In the genomic region with DNA sequence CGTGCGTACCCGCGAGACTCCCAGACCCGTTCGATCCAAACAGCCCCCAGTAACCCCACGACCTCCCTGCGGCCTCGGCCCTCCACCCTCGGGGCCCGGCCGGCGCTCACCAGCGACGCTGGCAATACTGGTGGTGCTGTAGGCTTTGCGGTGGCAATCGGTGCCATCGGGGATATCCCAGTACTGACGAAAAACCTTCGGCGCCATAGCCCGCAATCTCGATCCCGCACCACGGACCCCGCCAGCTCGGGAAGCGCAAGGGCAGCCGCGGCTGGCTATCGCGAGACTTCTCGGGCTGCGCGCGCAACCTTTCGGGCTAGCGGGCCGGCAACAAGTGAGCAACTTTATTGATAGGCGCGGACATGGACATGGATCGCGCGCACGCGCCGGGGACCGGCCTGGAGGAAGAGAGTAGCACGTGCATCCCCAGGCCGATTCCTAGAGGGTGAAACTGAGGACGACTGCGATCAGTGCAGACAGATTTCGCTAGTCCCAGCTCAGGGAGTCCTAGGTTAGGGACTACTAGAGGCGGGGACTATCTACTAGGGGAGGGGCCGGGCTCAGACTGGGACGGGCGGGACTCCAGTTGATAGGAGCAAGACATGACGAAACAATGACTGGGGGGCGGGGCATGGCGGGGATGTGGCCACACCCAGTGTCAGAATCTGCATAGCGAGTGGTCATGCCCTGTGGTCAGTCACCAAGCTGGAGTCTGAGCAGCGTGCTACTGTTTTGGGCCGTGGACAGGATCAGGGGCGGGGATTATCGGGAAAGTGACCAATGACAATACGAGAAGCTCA, we compare ENCODE assay signal across 1 cellular context.
TF ChIP-seq lines count a peak whose summit lies in the region.

Gene NDUFA11 (minus strand): TSS at position 289 of the 800 bp plus-strand sequence. CDS start 82 bp downstream, at position 207.

TF ChIP-seq in K562, 482 proteins besides CTCF, POLR2A, EP300 and RAD21 (continued from another document and continues in another):
- TF ChIP-seq STAT6 (CRISPR knock-in tag; IDR thresholded peaks at IDR 0.05) = no peak; the same call in 1 of the 2 replicates
- peak; percentile 67 for TF ChIP-seq KLF1 (tag; IDR thresholded peaks at IDR 0.05)
- TF ChIP-seq ZNF121 (CRISPR knock-in tag; conservative IDR thresholded peaks at IDR 0.05) = no peak
- peak; percentile 75 to 76; a peak in 3 of 4 replicates for TF ChIP-seq MAZ (CRISPR knock-in tag; conservative IDR thresholded peaks at IDR 0.05 in 1 of 2, IDR thresholded peaks at IDR 0.05 in 1 of 2)
- no peak for TF ChIP-seq HMG20A (CRISPR knock-in tag; conservative IDR thresholded peaks at IDR 0.05)
- no peak for TF ChIP-seq CBFA2T2 (conservative IDR thresholded peaks at IDR 0.05)
- TF ChIP-seq SRSF9 (IDR thresholded peaks at IDR 0.05; ENCODE audit: borderline replicate concordance, low read depth, low read length) = no peak
- TF ChIP-seq POLR2B (IDR thresholded peaks at IDR 0.05; ENCODE audit: low read depth, partially characterized antibody) = peak; percentile 83
- TF ChIP-seq MCM5 (IDR thresholded peaks at IDR 0.05; ENCODE audit: low read depth) = no peak
- TF ChIP-seq NFIX (CRISPR knock-in tag; IDR thresholded peaks at IDR 0.05; ENCODE audit: low read depth) = no peak
- TF ChIP-seq ZBTB2 (IDR thresholded peaks at IDR 0.05) = peak; percentile 93
- TF ChIP-seq ZNF512 (tag; IDR thresholded peaks at IDR 0.05) = no peak
- no peak for TF ChIP-seq ZNF165 (CRISPR knock-in tag; IDR thresholded peaks at IDR 0.05; ENCODE audit: borderline replicate concordance)
- peak; percentile 72; the same call in 1 of the 2 replicates for TF ChIP-seq RB1 (IDR thresholded peaks at IDR 0.05; ENCODE audit: low read depth)
- TF ChIP-seq ZNF764 (CRISPR knock-in tag; IDR thresholded peaks at IDR 0.05; ENCODE audit: low read depth) = no peak
- TF ChIP-seq RBM14 (IDR thresholded peaks at IDR 0.05; ENCODE audit: borderline replicate concordance, insufficient read depth, low read depth, low read length) = 0 out of 2 replicates have a peak, but pooled peaks have one; percentile 72
- TF ChIP-seq, protein P1, sequence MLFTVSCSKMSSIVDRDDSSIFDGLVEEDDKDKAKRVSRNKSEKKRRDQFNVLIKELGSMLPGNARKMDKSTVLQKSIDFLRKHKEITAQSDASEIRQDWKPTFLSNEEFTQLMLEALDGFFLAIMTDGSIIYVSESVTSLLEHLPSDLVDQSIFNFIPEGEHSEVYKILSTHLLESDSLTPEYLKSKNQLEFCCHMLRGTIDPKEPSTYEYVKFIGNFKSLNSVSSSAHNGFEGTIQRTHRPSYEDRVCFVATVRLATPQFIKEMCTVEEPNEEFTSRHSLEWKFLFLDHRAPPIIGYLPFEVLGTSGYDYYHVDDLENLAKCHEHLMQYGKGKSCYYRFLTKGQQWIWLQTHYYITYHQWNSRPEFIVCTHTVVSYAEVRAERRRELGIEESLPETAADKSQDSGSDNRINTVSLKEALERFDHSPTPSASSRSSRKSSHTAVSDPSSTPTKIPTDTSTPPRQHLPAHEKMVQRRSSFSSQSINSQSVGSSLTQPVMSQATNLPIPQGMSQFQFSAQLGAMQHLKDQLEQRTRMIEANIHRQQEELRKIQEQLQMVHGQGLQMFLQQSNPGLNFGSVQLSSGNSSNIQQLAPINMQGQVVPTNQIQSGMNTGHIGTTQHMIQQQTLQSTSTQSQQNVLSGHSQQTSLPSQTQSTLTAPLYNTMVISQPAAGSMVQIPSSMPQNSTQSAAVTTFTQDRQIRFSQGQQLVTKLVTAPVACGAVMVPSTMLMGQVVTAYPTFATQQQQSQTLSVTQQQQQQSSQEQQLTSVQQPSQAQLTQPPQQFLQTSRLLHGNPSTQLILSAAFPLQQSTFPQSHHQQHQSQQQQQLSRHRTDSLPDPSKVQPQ (CRISPR knock-in tag; IDR thresholded peaks at IDR 0.05; ENCODE audit: borderline replicate concordance) = no peak
- TF ChIP-seq, protein P2, sequence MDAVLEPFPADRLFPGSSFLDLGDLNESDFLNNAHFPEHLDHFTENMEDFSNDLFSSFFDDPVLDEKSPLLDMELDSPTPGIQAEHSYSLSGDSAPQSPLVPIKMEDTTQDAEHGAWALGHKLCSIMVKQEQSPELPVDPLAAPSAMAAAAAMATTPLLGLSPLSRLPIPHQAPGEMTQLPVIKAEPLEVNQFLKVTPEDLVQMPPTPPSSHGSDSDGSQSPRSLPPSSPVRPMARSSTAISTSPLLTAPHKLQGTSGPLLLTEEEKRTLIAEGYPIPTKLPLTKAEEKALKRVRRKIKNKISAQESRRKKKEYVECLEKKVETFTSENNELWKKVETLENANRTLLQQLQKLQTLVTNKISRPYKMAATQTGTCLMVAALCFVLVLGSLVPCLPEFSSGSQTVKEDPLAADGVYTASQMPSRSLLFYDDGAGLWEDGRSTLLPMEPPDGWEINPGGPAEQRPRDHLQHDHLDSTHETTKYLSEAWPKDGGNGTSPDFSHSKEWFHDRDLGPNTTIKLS (IDR thresholded peaks at IDR 0.05; ENCODE audit: borderline replicate concordance, low read depth) = peak; percentile 90
- peak; percentile 93 for TF ChIP-seq DIDO1 (tag; IDR thresholded peaks at IDR 0.05; ENCODE audit: low read depth)
- peak; percentile 79 for TF ChIP-seq FIP1L1 (IDR thresholded peaks at IDR 0.05; ENCODE audit: low read depth, low read length, poor library complexity, severe bottlenecking)
- peak; percentile 46; the same call in 1 of the 2 replicates for TF ChIP-seq NFATC3 (IDR thresholded peaks at IDR 0.05)
- peak; percentile 97 for TF ChIP-seq MAX (CRISPR knock-in tag; IDR thresholded peaks at IDR 0.05)
- TF ChIP-seq ZBTB17 (CRISPR knock-in tag; IDR thresholded peaks at IDR 0.05) = 0 out of 2 replicates have a peak, but pooled peaks have one; percentile 57
- TF ChIP-seq PHF20 (IDR thresholded peaks at IDR 0.05; ENCODE audit: partially characterized antibody) = peak; percentile 53
- TF ChIP-seq, protein P3, sequence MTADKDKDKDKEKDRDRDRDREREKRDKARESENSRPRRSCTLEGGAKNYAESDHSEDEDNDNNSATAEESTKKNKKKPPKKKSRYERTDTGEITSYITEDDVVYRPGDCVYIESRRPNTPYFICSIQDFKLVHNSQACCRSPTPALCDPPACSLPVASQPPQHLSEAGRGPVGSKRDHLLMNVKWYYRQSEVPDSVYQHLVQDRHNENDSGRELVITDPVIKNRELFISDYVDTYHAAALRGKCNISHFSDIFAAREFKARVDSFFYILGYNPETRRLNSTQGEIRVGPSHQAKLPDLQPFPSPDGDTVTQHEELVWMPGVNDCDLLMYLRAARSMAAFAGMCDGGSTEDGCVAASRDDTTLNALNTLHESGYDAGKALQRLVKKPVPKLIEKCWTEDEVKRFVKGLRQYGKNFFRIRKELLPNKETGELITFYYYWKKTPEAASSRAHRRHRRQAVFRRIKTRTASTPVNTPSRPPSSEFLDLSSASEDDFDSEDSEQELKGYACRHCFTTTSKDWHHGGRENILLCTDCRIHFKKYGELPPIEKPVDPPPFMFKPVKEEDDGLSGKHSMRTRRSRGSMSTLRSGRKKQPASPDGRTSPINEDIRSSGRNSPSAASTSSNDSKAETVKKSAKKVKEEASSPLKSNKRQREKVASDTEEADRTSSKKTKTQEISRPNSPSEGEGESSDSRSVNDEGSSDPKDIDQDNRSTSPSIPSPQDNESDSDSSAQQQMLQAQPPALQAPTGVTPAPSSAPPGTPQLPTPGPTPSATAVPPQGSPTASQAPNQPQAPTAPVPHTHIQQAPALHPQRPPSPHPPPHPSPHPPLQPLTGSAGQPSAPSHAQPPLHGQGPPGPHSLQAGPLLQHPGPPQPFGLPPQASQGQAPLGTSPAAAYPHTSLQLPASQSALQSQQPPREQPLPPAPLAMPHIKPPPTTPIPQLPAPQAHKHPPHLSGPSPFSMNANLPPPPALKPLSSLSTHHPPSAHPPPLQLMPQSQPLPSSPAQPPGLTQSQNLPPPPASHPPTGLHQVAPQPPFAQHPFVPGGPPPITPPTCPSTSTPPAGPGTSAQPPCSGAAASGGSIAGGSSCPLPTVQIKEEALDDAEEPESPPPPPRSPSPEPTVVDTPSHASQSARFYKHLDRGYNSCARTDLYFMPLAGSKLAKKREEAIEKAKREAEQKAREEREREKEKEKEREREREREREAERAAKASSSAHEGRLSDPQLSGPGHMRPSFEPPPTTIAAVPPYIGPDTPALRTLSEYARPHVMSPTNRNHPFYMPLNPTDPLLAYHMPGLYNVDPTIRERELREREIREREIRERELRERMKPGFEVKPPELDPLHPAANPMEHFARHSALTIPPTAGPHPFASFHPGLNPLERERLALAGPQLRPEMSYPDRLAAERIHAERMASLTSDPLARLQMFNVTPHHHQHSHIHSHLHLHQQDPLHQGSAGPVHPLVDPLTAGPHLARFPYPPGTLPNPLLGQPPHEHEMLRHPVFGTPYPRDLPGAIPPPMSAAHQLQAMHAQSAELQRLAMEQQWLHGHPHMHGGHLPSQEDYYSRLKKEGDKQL (CRISPR knock-in tag; IDR thresholded peaks at IDR 0.05; ENCODE audit: borderline replicate concordance) = no peak
- TF ChIP-seq CHCHD3 (CRISPR knock-in tag; IDR thresholded peaks at IDR 0.05) = no peak
- TF ChIP-seq ESRRA (IDR thresholded peaks at IDR 0.05; ENCODE audit: borderline replicate concordance, low read depth) = no peak; the same call in none of the 2 replicates
- TF ChIP-seq, protein P4, sequence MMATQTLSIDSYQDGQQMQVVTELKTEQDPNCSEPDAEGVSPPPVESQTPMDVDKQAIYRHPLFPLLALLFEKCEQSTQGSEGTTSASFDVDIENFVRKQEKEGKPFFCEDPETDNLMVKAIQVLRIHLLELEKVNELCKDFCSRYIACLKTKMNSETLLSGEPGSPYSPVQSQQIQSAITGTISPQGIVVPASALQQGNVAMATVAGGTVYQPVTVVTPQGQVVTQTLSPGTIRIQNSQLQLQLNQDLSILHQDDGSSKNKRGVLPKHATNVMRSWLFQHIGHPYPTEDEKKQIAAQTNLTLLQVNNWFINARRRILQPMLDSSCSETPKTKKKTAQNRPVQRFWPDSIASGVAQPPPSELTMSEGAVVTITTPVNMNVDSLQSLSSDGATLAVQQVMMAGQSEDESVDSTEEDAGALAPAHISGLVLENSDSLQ (IDR thresholded peaks at IDR 0.05) = no peak
- TF ChIP-seq E2F5 (CRISPR knock-in tag; IDR thresholded peaks at IDR 0.05) = 0 out of 2 replicates have a peak, but pooled peaks have one; percentile 31
- TF ChIP-seq ZNF41 (CRISPR knock-in tag; conservative IDR thresholded peaks at IDR 0.05) = no peak
- TF ChIP-seq ARID1B (IDR thresholded peaks at IDR 0.05) = peak; percentile 41; the same call in 1 of the 2 replicates
- peak; percentile 77 for TF ChIP-seq MEIS2 (IDR thresholded peaks at IDR 0.05; ENCODE audit: partially characterized antibody)
- TF ChIP-seq NEUROD1 (IDR thresholded peaks at IDR 0.05; ENCODE audit: borderline replicate concordance, low read depth, low read length, partially characterized antibody) = peak; percentile 76
- TF ChIP-seq TCF3 (CRISPR knock-in tag; IDR thresholded peaks at IDR 0.05) = peak; percentile 29
- TF ChIP-seq LEF1 (IDR thresholded peaks at IDR 0.05) = peak; percentile 26; the same call in 1 of the 2 replicates
- peak; percentile 82 for TF ChIP-seq ZNF384 (IDR thresholded peaks at IDR 0.05; ENCODE audit: low read depth, low read length)
